In genomic region chr10:49109669-49110335, GRCh38 we compare ENCODE assay signal across 1 cellular context.
TF ChIP-seq lines count a peak whose summit lies in the region.

No MANE protein-coding gene starts in this region.

TF ChIP-seq in K562, 482 proteins besides CTCF, POLR2A, EP300 and RAD21:
- TF ChIP-seq ZFP1 (CRISPR knock-in tag; IDR thresholded peaks at IDR 0.05) (no peak), POLR2G (IDR thresholded peaks at IDR 0.05; ENCODE audit: low read depth, low read length) (0 out of 2 replicates have a peak, but pooled peaks have one; percentile 15), FOXP1 (CRISPR knock-in tag; IDR thresholded peaks at IDR 0.05) (no peak)
